Comparison of ENCODE assay signal across 27 cellular contexts in the genomic region with DNA sequence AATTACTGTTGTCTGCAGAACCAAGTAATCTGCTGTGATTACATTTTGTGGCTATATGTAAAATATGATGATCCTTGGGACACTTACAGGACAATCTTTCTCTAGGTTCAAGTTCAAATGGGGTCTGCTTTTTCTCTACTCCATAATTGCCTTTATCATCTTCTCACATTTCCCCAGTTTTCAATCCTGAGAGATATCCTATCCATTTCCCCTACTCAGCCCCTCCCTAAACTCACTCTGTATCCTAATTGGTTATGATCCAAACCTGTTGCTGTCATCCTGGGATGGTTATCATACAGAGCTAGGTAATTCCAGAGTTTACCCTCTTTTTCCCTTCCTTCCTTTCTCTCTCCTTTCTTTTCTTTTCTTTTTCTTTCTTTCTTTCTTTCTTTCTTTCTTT.
"Had no signal": no experiment of that assay in that cellular context is flagged by ENCODE, and none has a peak within 500 bp of the region (broad histone marks: within the 10 kb centered on the region; RNA-seq: fewer than 3 reads in every experiment).

No MANE protein-coding gene starts in this region.

- H3K9me3 ChIP-seq: stomach, suprapubic skin, testis, thoracic aorta, thyroid gland, tibial artery, tibial nerve, transverse colon, upper lobe of left lung, upper lobe of right lung, uterus, vagina had no signal

- H3K27ac Mint-ChIP-seq: stimulated activated effector memory CD8-positive, alpha-beta T cell treated with anti-CD3 and anti-CD28 coated beads, Interleukin-12 subunit alpha, Interleukin-12 subunit beta, amount 100 ng/mL, for 72 hours; stimulated activated memory B cell treated with anti-CD40 and anti-IgM and Interleukin-4, amounts not matched to agents 10 μg/mL and 1 μg/mL and 100 μg/mL, for 72 hours; stimulated activated naive B cell treated with anti-CD40 and anti-IgM and Interleukin-4, amounts not matched to agents 10 μg/mL and 1 μg/mL and 100 μg/mL, for 72 hours; stimulated activated naive CD8-positive, alpha-beta T cell treated with anti-CD3 and anti-CD28 coated beads, Interleukin-15, amount 100 ng/mL, for 72 hours; stimulated activated naive CD8-positive, alpha-beta T cell treated with anti-CD3 and anti-CD28 coated beads, Interleukin-15, Interleukin-2, amounts not matched to agents 100 ng/mL and 50 ng/mL, for 24 hours; type B pancreatic cell had no signal

- H3K4me3 ChIP-seq: stomach, suprapubic skin, testis, thoracic aorta, thyroid gland, tibial artery, tibial nerve, transverse colon, upper lobe of left lung, upper lobe of right lung, uterus, vagina had no signal

- H3K4me1 ChIP-seq: testis, thyroid gland, tibial artery, transverse colon, upper lobe of right lung, uterus, vagina had no signal

- DNase-seq: stimulated activated CD4-positive, alpha-beta T cell treated with anti-CD3 and anti-CD28 coated beads, Interleukin-2, amount 100 ng/mL, for 48 hours; stimulated activated CD4-positive, alpha-beta T cell treated with anti-CD3 and anti-CD28 coated beads, Interleukin-4, amount 100 ng/mL, for 1 hour; stimulated activated CD4-positive, alpha-beta T cell treated with anti-CD3 and anti-CD28 coated beads, Interleukin-4, amount 100 ng/mL, for 24 hours; stimulated activated CD4-positive, alpha-beta T cell treated with anti-CD3 and anti-CD28 coated beads, Interleukin-4, amount 100 ng/mL, for 4 hours; stimulated activated CD8-positive, alpha-beta memory T cell treated with anti-CD3 and anti-CD28 coated beads, Interleukin-4, amount 100 ng/mL, for 48 hours; stimulated activated naive B cell treated with anti-CD40 and anti-IgM and Interleukin-4, amounts not matched to agents 10 μg/mL and 1 μg/mL and 100 μg/mL, for 72 hours; stimulated activated naive CD4-positive, alpha-beta T cell; stimulated activated naive CD4-positive, alpha-beta T cell treated with Interleukin-2 at 50 U/mL for 16 hours; stimulated activated naive CD8-positive, alpha-beta T cell treated with anti-CD3 and anti-CD28 coated beads, Interleukin-15, amount 100 ng/mL, for 72 hours; stimulated activated naive CD8-positive, alpha-beta T cell treated with anti-CD3 and anti-CD28 coated beads, Interleukin-15, Interleukin-2, amounts not matched to agents 100 U/mL and 50 U/mL, for 24 hours; stomach; substantia nigra; testis; thyroid gland; tibial artery; transverse colon; upper lobe of left lung; upper lobe of right lung; uterus had no signal

- H3K4me3 Mint-ChIP-seq: stimulated activated effector memory CD8-positive, alpha-beta T cell treated with anti-CD3 and anti-CD28 coated beads, Interleukin-12 subunit alpha, Interleukin-12 subunit beta, amount 100 ng/mL, for 72 hours; stimulated activated memory B cell treated with anti-CD40 and anti-IgM and Interleukin-4, amounts not matched to agents 10 μg/mL and 1 μg/mL and 100 μg/mL, for 72 hours; stimulated activated naive B cell treated with anti-CD40 and anti-IgM and Interleukin-4, amounts not matched to agents 10 μg/mL and 1 μg/mL and 100 μg/mL, for 72 hours; stimulated activated naive CD8-positive, alpha-beta T cell treated with anti-CD3 and anti-CD28 coated beads, Interleukin-15, amount 100 ng/mL, for 72 hours; stimulated activated naive CD8-positive, alpha-beta T cell treated with anti-CD3 and anti-CD28 coated beads, Interleukin-15, Interleukin-2, amounts not matched to agents 100 ng/mL and 50 ng/mL, for 24 hours; type B pancreatic cell had no signal

- H3K4me1 Mint-ChIP-seq: stimulated activated effector memory CD8-positive, alpha-beta T cell treated with anti-CD3 and anti-CD28 coated beads, Interleukin-12 subunit alpha, Interleukin-12 subunit beta, amount 100 ng/mL, for 72 hours; stimulated activated memory B cell treated with anti-CD40 and anti-IgM and Interleukin-4, amounts not matched to agents 10 μg/mL and 1 μg/mL and 100 μg/mL, for 72 hours had no signal

- H3K27me3 Mint-ChIP-seq: stimulated activated memory B cell treated with anti-CD40 and anti-IgM and Interleukin-4, amounts not matched to agents 10 μg/mL and 1 μg/mL and 100 μg/mL, for 72 hours; type B pancreatic cell had no signal

- H3K27ac ChIP-seq: stomach, suprapubic skin, testis, thoracic aorta, thyroid gland, tibial artery, tibial nerve, transverse colon, upper lobe of left lung, upper lobe of right lung, uterus, vagina had no signal

- H3K9me3 Mint-ChIP-seq: stimulated activated effector memory CD8-positive, alpha-beta T cell treated with anti-CD3 and anti-CD28 coated beads, Interleukin-12 subunit alpha, Interleukin-12 subunit beta, amount 100 ng/mL, for 72 hours; stimulated activated naive B cell treated with anti-CD40 and anti-IgM and Interleukin-4, amounts not matched to agents 10 μg/mL and 1 μg/mL and 100 μg/mL, for 72 hours; stimulated activated naive CD8-positive, alpha-beta T cell treated with anti-CD3 and anti-CD28 coated beads, Interleukin-15, amount 100 ng/mL, for 72 hours had no signal

- H3K36me3 ChIP-seq: stomach, suprapubic skin, thoracic aorta, thyroid gland, tibial artery, tibial nerve, transverse colon, upper lobe of left lung, upper lobe of right lung, uterus, vagina had no signal

- H3K27me3 ChIP-seq: suprapubic skin, testis, thyroid gland, tibial nerve, upper lobe of left lung, uterus, vagina had no signal

- H3K36me3 Mint-ChIP-seq: stimulated activated effector memory CD8-positive, alpha-beta T cell treated with anti-CD3 and anti-CD28 coated beads, Interleukin-12 subunit alpha, Interleukin-12 subunit beta, amount 100 ng/mL, for 72 hours; stimulated activated memory B cell treated with anti-CD40 and anti-IgM and Interleukin-4, amounts not matched to agents 10 μg/mL and 1 μg/mL and 100 μg/mL, for 72 hours; stimulated activated naive B cell treated with anti-CD40 and anti-IgM and Interleukin-4, amounts not matched to agents 10 μg/mL and 1 μg/mL and 100 μg/mL, for 72 hours; type B pancreatic cell had no signal

- ATAC-seq: stimulated activated effector memory CD8-positive, alpha-beta T cell treated with anti-CD3 and anti-CD28 coated beads, Interleukin-12 subunit alpha, Interleukin-12 subunit beta, amount 100 ng/mL, for 72 hours; stimulated activated memory B cell treated with anti-CD40 and anti-IgM and Interleukin-4, amounts not matched to agents 10 μg/mL and 1 μg/mL and 100 μg/mL, for 72 hours; stimulated activated naive B cell treated with anti-CD40 and anti-IgM and Interleukin-4, amounts not matched to agents 10 μg/mL and 1 μg/mL and 100 μg/mL, for 72 hours; stimulated activated naive CD8-positive, alpha-beta T cell treated with anti-CD3 and anti-CD28 coated beads, Interleukin-15, amount 100 ng/mL, for 72 hours; stimulated activated naive CD8-positive, alpha-beta T cell treated with anti-CD3 and anti-CD28 coated beads, Interleukin-15, Interleukin-2, amounts not matched to agents 100 U/mL and 50 U/mL, for 24 hours; upper lobe of right lung had no signal
